ENCODE assay signal across 1 cellular context in genomic region chr11:13970986-13971385, GRCh38.
TF ChIP-seq lines count a peak whose summit lies in the region.

No MANE protein-coding gene starts in this region.

TF ChIP-seq in GM12878, 131 proteins besides CTCF, POLR2A, EP300 and RAD21 (continued from another document):
- no peak for TF ChIP-seq POLR2AphosphoS2 (IDR thresholded peaks at IDR 0.05; ENCODE audit: low read depth, low read length)
- no peak for TF ChIP-seq IKZF1 (conservative IDR thresholded peaks at IDR 0.05)
- TF ChIP-seq RELB (IDR thresholded peaks at IDR 0.05; ENCODE audit: low read depth), result no peak
- no peak for TF ChIP-seq MEF2B (IDR thresholded peaks at IDR 0.05; ENCODE audit: partially characterized antibody, poor library complexity, severe bottlenecking)
